ENCODE assay signal across 18 cellular contexts in genomic region chr15:68434021-68434420, GRCh38. TPM values are rescaled to one million over a fixed set of nuclear protein-coding genes. Genes with fewer than 3 reads are reported as not detected.
DNase-seq lines count a peak whose midpoint lies in the region; ATAC-seq, FAIRE-seq and TF ChIP-seq lines count a peak whose summit lies in the region.
"Had no signal": no experiment of that assay in that cellular context is flagged by ENCODE, and none has a peak within 500 bp of the region (broad histone marks: within the 10 kb centered on the region; RNA-seq: fewer than 3 reads in every experiment).

No MANE protein-coding gene starts in this region.

- H3K27me3 ChIP-seq in BLaER1 (peaks cover 53% of the 10 kb centered on the region), gastrocnemius medialis (peaks cover 33 to 45% (median 38%) of the 10 kb centered on the region in 3 donors)

- H3K9me3 ChIP-seq in BLaER1 (no peaks in the 10 kb centered on the region), kidney (ENCODE audit: control insufficient read depth in 1 of 2, low read length in 2 of 2) (no peaks in the 10 kb centered on the region), gastrocnemius medialis (no peaks in the 10 kb centered on the region)
- H3K9me3 ChIP-seq: Caco-2, HAP-1 had no signal

- no peak for TF ChIP-seq POLR2A in gastrocnemius medialis (IDR thresholded peaks at IDR 0.05)

- no peak overlapping the region for H3K4me3 ChIP-seq in BLaER1
- H3K4me3 ChIP-seq in kidney (ENCODE audit: low read length in 2 of 2), result no peak overlapping the region
- H3K4me3 ChIP-seq in gastrocnemius medialis, result no peak overlapping the region
- H3K4me3 ChIP-seq: HAP-1 had no signal

- peaks cover 75% of the 10 kb centered on the region for H3K27me3 Mint-ChIP-seq in activated CD8-positive, alpha-beta memory T cell treated with anti-CD3 and anti-CD28 coated beads, Interleukin-2, amount 10 ng/mL, durations not matched to agents 7 days and 5 days
- H3K27me3 Mint-ChIP-seq in type B pancreatic cell, result peaks cover 81% of the 10 kb centered on the region

- in situ Hi-C loops in gastrocnemius medialis (cut with MboI; ENCODE audit: low sequenced_read_pairs in 4 of 4), result no loop called here

- no peak for FAIRE-seq in kidney (lab: Jason Lieb, UNC)
- FAIRE-seq: GM19239 had no signal

- H3K27ac Mint-ChIP-seq in activated CD8-positive, alpha-beta memory T cell treated with anti-CD3 and anti-CD28 coated beads, Interleukin-2, amount 10 ng/mL, durations not matched to agents 7 days and 5 days, result no peak overlapping the region
- H3K27ac Mint-ChIP-seq in type B pancreatic cell, result no peak overlapping the region
- no peak overlapping the region for H3K27ac Mint-ChIP-seq in activated naive CD4-positive, alpha-beta T cell treated with anti-CD3 and anti-CD28 coated beads, Interleukin-2, amount 50 U/mL, for 72 hours
- H3K27ac Mint-ChIP-seq: CD4-positive, CD25-positive, alpha-beta regulatory T cell had no signal

- peak; percentile 26 for DNase-seq in activated CD8-positive, alpha-beta memory T cell treated with anti-CD3 and anti-CD28 coated beads, Interleukin-2, amount 10 ng/mL, durations not matched to agents 7 days and 5 days
- DNase-seq in kidney, result peak; percentile 20
- DNase-seq in type B pancreatic cell (ENCODE audit: extremely low spot score, unreplicated experiment), result peak; percentile 42
- DNase-seq in gastrocnemius medialis, result no peak
- no peak for DNase-seq in activated naive CD4-positive, alpha-beta T cell treated with anti-CD3 and anti-CD28 coated beads, Interleukin-2, amount 50 U/mL, for 16 hours
- no peak for DNase-seq in activated naive CD4-positive, alpha-beta T cell treated with anti-CD3 and anti-CD28 coated beads, Interleukin-2, amount 50 U/mL, for 72 hours (ENCODE audit: low spot score in 2 of 2)
- DNase-seq: Caco-2; CD4-positive, CD25-positive, alpha-beta regulatory T cell; DMS53; KBM-7; MV-4-11; NCI-H1417; NCI-H1930; NCI-H526 treated with DMSO at 0.1 percent for 48 hours; SIG-M5 had no signal

- H3K27ac ChIP-seq in BLaER1 (no peak overlapping the region), kidney (ENCODE audit: low read depth in 2 of 2, low read length in 2 of 2) (no peak overlapping the region), gastrocnemius medialis (no peak overlapping the region)

- TF ChIP-seq CTCF in kidney (IDR thresholded peaks at IDR 0.05; ENCODE audit: borderline replicate concordance, extremely low read depth, insufficient read depth) (no peak), type B pancreatic cell (conservative IDR thresholded peaks at IDR 0.05) (no peak), gastrocnemius medialis (IDR thresholded peaks at IDR 0.05 in 4 of 5, conservative IDR thresholded peaks at IDR 0.05 in 1 of 5) (no peak)

- H3K4me2 ChIP-seq in BLaER1, result peak overlapping the region; percentile 31

- peaks cover 15% of the 10 kb centered on the region for H4K20me1 ChIP-seq in BLaER1

- H3K4me1 ChIP-seq in BLaER1 (peaks cover 54% of the 10 kb centered on the region), kidney (ENCODE audit: control insufficient read depth in 1 of 2, insufficient read depth in 1 of 2, low read depth in 1 of 2, low read length in 2 of 2) (peaks cover 0 to 7% of the 10 kb centered on the region in 2 donors), gastrocnemius medialis (peaks cover 4 to 14% of the 10 kb centered on the region in 2 donors)
- H3K4me1 ChIP-seq: HAP-1 had no signal

- H3K9ac ChIP-seq in BLaER1 (no peak overlapping the region), kidney (ENCODE audit: low read length in 2 of 2) (no peak overlapping the region)

- CTCF ChIA-PET in activated CD8-positive, alpha-beta memory T cell treated with anti-CD3 and anti-CD28 coated beads, Interleukin-2, amount 10 ng/mL, durations not matched to agents 7 days and 5 days (lab: Charles Lee), result no interaction called here

- no peaks in the 10 kb centered on the region for H3K9me3 Mint-ChIP-seq in activated CD8-positive, alpha-beta memory T cell treated with anti-CD3 and anti-CD28 coated beads, Interleukin-2, amount 10 ng/mL, durations not matched to agents 7 days and 5 days (ENCODE audit: low read depth)
- H3K9me3 Mint-ChIP-seq in type B pancreatic cell, result no peaks in the 10 kb centered on the region
- no peaks in the 10 kb centered on the region for H3K9me3 Mint-ChIP-seq in activated naive CD4-positive, alpha-beta T cell treated with anti-CD3 and anti-CD28 coated beads, Interleukin-2, amount 50 U/mL, for 72 hours

- peaks cover 2% of the 10 kb centered on the region for H3K4me1 Mint-ChIP-seq in activated CD8-positive, alpha-beta memory T cell treated with anti-CD3 and anti-CD28 coated beads, Interleukin-2, amount 10 ng/mL, durations not matched to agents 7 days and 5 days
- H3K4me1 Mint-ChIP-seq in type B pancreatic cell (ENCODE audit: unreplicated experiment), result peaks cover 9% of the 10 kb centered on the region
- H3K4me1 Mint-ChIP-seq: CD4-positive, CD25-positive, alpha-beta regulatory T cell had no signal

- no peak overlapping the region for H3K4me3 Mint-ChIP-seq in activated CD8-positive, alpha-beta memory T cell treated with anti-CD3 and anti-CD28 coated beads, Interleukin-2, amount 10 ng/mL, durations not matched to agents 7 days and 5 days
- H3K4me3 Mint-ChIP-seq in type B pancreatic cell, result no peak overlapping the region
- H3K4me3 Mint-ChIP-seq: CD4-positive, CD25-positive, alpha-beta regulatory T cell had no signal

- H3K36me3 Mint-ChIP-seq in activated CD8-positive, alpha-beta memory T cell treated with anti-CD3 and anti-CD28 coated beads, Interleukin-2, amount 10 ng/mL, durations not matched to agents 7 days and 5 days, result no peaks in the 10 kb centered on the region
- H3K36me3 Mint-ChIP-seq in type B pancreatic cell, result no peaks in the 10 kb centered on the region
- no peaks in the 10 kb centered on the region for H3K36me3 Mint-ChIP-seq in activated naive CD4-positive, alpha-beta T cell treated with anti-CD3 and anti-CD28 coated beads, Interleukin-2, amount 50 U/mL, for 72 hours
- H3K36me3 Mint-ChIP-seq: CD4-positive, CD25-positive, alpha-beta regulatory T cell had no signal

- ATAC-seq in activated CD8-positive, alpha-beta memory T cell treated with anti-CD3 and anti-CD28 coated beads, Interleukin-2, amount 10 ng/mL, durations not matched to agents 7 days and 5 days, result no peak
- no peak for ATAC-seq in gastrocnemius medialis
- no peak for ATAC-seq in activated naive CD4-positive, alpha-beta T cell treated with anti-CD3 and anti-CD28 coated beads, Interleukin-2, amount 50 U/mL, for 72 hours

- H3K36me3 ChIP-seq in BLaER1, result no peaks in the 10 kb centered on the region
- H3K36me3 ChIP-seq in kidney (ENCODE audit: control insufficient read depth in 1 of 2, insufficient read depth in 2 of 2, low read length in 2 of 2), result no peaks in the 10 kb centered on the region
- no peaks in the 10 kb centered on the region for H3K36me3 ChIP-seq in gastrocnemius medialis
- H3K36me3 ChIP-seq: HAP-1 had no signal

- intact Hi-C loops in kidney (cut with DNase I) (no loop called here), gastrocnemius medialis (cut with DNase I; ENCODE audit: low total_unique reads) (no loop called here)

RNA-seq across cellular contexts. Expression of gene ITGA11, which starts 2.1 kb away (rescaled TPM):
- total RNA-seq in activated CD8-positive, alpha-beta memory T cell treated with anti-CD3 and anti-CD28 coated beads, Interleukin-2, amount 10 ng/mL, durations not matched to agents 7 days and 5 days, result under 1 TPM in 1 of 2 experiments, not detected in 1; 0.02 TPM
- 11.1 TPM for total RNA-seq in kidney
- polyA plus RNA-seq in kidney (ENCODE audit: insufficient read depth, low read depth, low replicate concordance), result 3.4 TPM
- total RNA-seq in type B pancreatic cell (ENCODE audit: low replicate concordance), result 0.26 and 0.92 TPM in 2 replicates
- total RNA-seq in gastrocnemius medialis, result 10 to 100 TPM in 1 of 4 donors, 1 to 10 TPM in 3; 1.5 to 12.0 (median 2.5) TPM
- total RNA-seq in activated naive CD4-positive, alpha-beta T cell treated with anti-CD3 and anti-CD28 coated beads, Interleukin-2, amount 50 U/mL, for 72 hours, result 1 to 10 TPM in 1 of 2 donors, under 1 TPM in 1; 0.27 to 1.8 TPM
- total RNA-seq: CD4-positive, CD25-positive, alpha-beta regulatory T cell had no signal

Comparison
In these comparisons a context has a peak if more than half of its experiments do, and no peak if none do; other contexts are left out.
1. DNase-seq: peak in activated CD8-positive, alpha-beta memory T cell treated with anti-CD3 and anti-CD28 coated beads, Interleukin-2, amount 10 ng/mL, durations not matched to agents 7 days and 5 days (single experiment), kidney (single experiment) and type B pancreatic cell (single experiment); none in gastrocnemius medialis (0 of 2), activated naive CD4-positive, alpha-beta T cell treated with anti-CD3 and anti-CD28 coated beads, Interleukin-2, amount 50 U/mL, for 16 hours (single experiment) and activated naive CD4-positive, alpha-beta T cell treated with anti-CD3 and anti-CD28 coated beads, Interleukin-2, amount 50 U/mL, for 72 hours (0 of 2).